In genomic region chr1:220219865-220220698, GRCh38 we compare ENCODE assay signal across 9 cellular contexts. TPM values are rescaled to one million over a fixed set of nuclear protein-coding genes. Genes with fewer than 3 reads are reported as not detected.
DNase-seq lines count a peak whose midpoint lies in the region; ATAC-seq and TF ChIP-seq lines count a peak whose summit lies in the region.
"Had no signal": no experiment of that assay in that cellular context is flagged by ENCODE, and none has a peak within 500 bp of the region (broad histone marks: within the 10 kb centered on the region; RNA-seq: fewer than 3 reads in every experiment).

No MANE protein-coding gene starts in this region.

- H3K27ac ChIP-seq in cardiac muscle cell (peak overlapping the region; percentile 52), left ventricle myocardium inferior (replicated peaks) (no peak overlapping the region), HEK293 (ENCODE audit: extremely low read depth, low read depth, low read length) (no peak overlapping the region)

- H3K27me3 ChIP-seq in cardiac muscle cell: no peaks in the 10 kb centered on the region
- H3K27me3 ChIP-seq in left ventricle myocardium inferior (ENCODE audit: low read depth): no peaks in the 10 kb centered on the region

- POLR2A ChIA-PET in HEK293 (lab: Yijun Ruan, JAX): no interaction called here

- DNase-seq in cardiac muscle cell (ENCODE audit: low read depth in 1 of 2, low spot score in 1 of 2): no peak
- no peak for DNase-seq in left ventricle myocardium inferior
- no peak for DNase-seq in ureter (ENCODE audit: low spot score)
- DNase-seq in left lobe of liver (ENCODE audit: low spot score): no peak
- DNase-seq in DMS153 (lab: John Stamatoyannopoulos, UW): no peak
- DNase-seq in NCI-H446 (lab: John Stamatoyannopoulos, UW): no peak
- DNase-seq: HFFc6 had no signal

- intact Hi-C loops in left ventricle myocardium inferior (cut with micrococcal nuclease): no loop called here

- H3K4me1 ChIP-seq in cardiac muscle cell (ENCODE audit: low read depth) (peaks cover 8% of the 10 kb centered on the region), left ventricle myocardium inferior (peaks cover 29% of the 10 kb centered on the region), HEK293 (ENCODE audit: control insufficient read depth, insufficient read depth, low read length) (peaks cover 10% of the 10 kb centered on the region; the same call in 1 of the 2 replicates)

- CTCF ChIA-PET in HEK293 (lab: Yijun Ruan, JAX): interaction anchor here (0.6 to 3.7 kb wide), 8 partner anchors 10 to 557 kb away, joined by 3 to 20 read pairs (median 5); no protein-coding TSS in a partner anchor

- no peaks in the 10 kb centered on the region for H3K36me3 ChIP-seq in cardiac muscle cell
- no peaks in the 10 kb centered on the region for H3K36me3 ChIP-seq in left ventricle myocardium inferior
- no peaks in the 10 kb centered on the region for H3K36me3 ChIP-seq in HEK293 (ENCODE audit: control insufficient read depth in 2 of 2, insufficient read depth in 1 of 2, low read length in 2 of 2)

- ATAC-seq in HG03521 (IDR thresholded peaks at IDR 0.05; ENCODE audit: unreplicated experiment) (peak; percentile 26), left lobe of liver (no peak)

- TF ChIP-seq CTCF in cardiac muscle cell (IDR thresholded peaks at IDR 0.05; ENCODE audit: low read depth, low read length): no peak
- TF ChIP-seq CTCF in left ventricle myocardium inferior (IDR thresholded peaks at IDR 0.05; ENCODE audit: borderline replicate concordance): no peak
- TF ChIP-seq CTCF in HEK293 (tag by site-specific recombination; IDR thresholded peaks at IDR 0.05): no peak

- H3K9me3 ChIP-seq in cardiac muscle cell (ENCODE audit: low read depth) (no peaks in the 10 kb centered on the region), left ventricle myocardium inferior (replicated peaks) (no peaks in the 10 kb centered on the region), HEK293 (ENCODE audit: control insufficient read depth, insufficient read depth, low read depth, low read length) (no peaks in the 10 kb centered on the region)

- no peak overlapping the region for H3K4me3 ChIP-seq in cardiac muscle cell
- H3K4me3 ChIP-seq in left ventricle myocardium inferior: no peak overlapping the region
- no peak overlapping the region for H3K4me3 ChIP-seq in HEK293 (ENCODE audit: low read depth, low read length)

TF ChIP-seq in HEK293, 187 proteins besides CTCF, POLR2A, EP300 and RAD21:
- TF ChIP-seq ZBTB26 (tag by site-specific recombination; optimal IDR thresholded peaks at IDR 0.05) (no peak), ZNF449 (tag by site-specific recombination; IDR thresholded peaks at IDR 0.05) (peak; percentile 51; the same call in 1 of the 2 replicates)

RNA-seq across cellular contexts. Expression of gene RAB3GAP2, which starts 52.2 kb away (rescaled TPM):
- total RNA-seq in cardiac muscle cell: 10.0 and 14.5 TPM in 2 replicates
- 9.9 and 17.6 TPM in 2 replicates for polyA plus RNA-seq in cardiac muscle cell
- total RNA-seq in left ventricle myocardium inferior: 20.3 TPM
- 41.8 TPM for total RNA-seq in ureter
- total RNA-seq in left lobe of liver: 18.3 TPM
